1 cellular context compared by ENCODE assay signal in genomic region chr11:111841370-111842053, GRCh38.
TF ChIP-seq lines count a peak whose summit lies in the region.

No MANE protein-coding gene starts in this region.

TF ChIP-seq in HepG2, 621 proteins besides CTCF, POLR2A, EP300 and RAD21 (continues in another document):
- peak; percentile 99 for TF ChIP-seq SMC3 (IDR thresholded peaks at IDR 0.05; ENCODE audit: low read length)
- no peak for TF ChIP-seq ZFX (CRISPR knock-in tag; IDR thresholded peaks at IDR 0.05; ENCODE audit: low read depth)
- no peak for TF ChIP-seq ZNF772 (CRISPR knock-in tag; IDR thresholded peaks at IDR 0.05)
- 0 out of 2 replicates have a peak, but pooled peaks have one; percentile 42 for TF ChIP-seq KAT8 (CRISPR knock-in tag; IDR thresholded peaks at IDR 0.05)
- TF ChIP-seq ZSCAN29 (CRISPR knock-in tag; conservative IDR thresholded peaks at IDR 0.05), result 0 out of 2 replicates have a peak, but pooled peaks have one; percentile 39
- TF ChIP-seq ZNF800 (CRISPR knock-in tag; IDR thresholded peaks at IDR 0.05), result no peak
- no peak for TF ChIP-seq FLYWCH1 (CRISPR knock-in tag; IDR thresholded peaks at IDR 0.05)
- TF ChIP-seq ZSCAN25 (CRISPR knock-in tag; IDR thresholded peaks at IDR 0.05), result peak; percentile 92
- TF ChIP-seq HBP1 (CRISPR knock-in tag; IDR thresholded peaks at IDR 0.05; ENCODE audit: low read depth), result no peak
- TF ChIP-seq MLLT10 (CRISPR knock-in tag; IDR thresholded peaks at IDR 0.05), result no peak
- TF ChIP-seq MTF1 (CRISPR knock-in tag; IDR thresholded peaks at IDR 0.05), result no peak
- TF ChIP-seq KDM2A (CRISPR knock-in tag; IDR thresholded peaks at IDR 0.05; ENCODE audit: borderline replicate concordance, low read depth), result peak; percentile 41; the same call in 1 of the 2 replicates
- no peak for TF ChIP-seq BRD4 (CRISPR knock-in tag; IDR thresholded peaks at IDR 0.05)
- no peak for TF ChIP-seq ZFP36L2 (CRISPR knock-in tag; IDR thresholded peaks at IDR 0.05)
- TF ChIP-seq ZKSCAN1 (IDR thresholded peaks at IDR 0.05; ENCODE audit: low read length), result 0 out of 2 replicates have a peak, but pooled peaks have one; percentile 26
- peak; percentile 57 for TF ChIP-seq TEAD3 (CRISPR knock-in tag; optimal IDR thresholded peaks at IDR 0.05; ENCODE audit: borderline replicate concordance)
- TF ChIP-seq ATF1 (CRISPR knock-in tag; IDR thresholded peaks at IDR 0.05), result no peak
- TF ChIP-seq HNF4G (IDR thresholded peaks at IDR 0.05; ENCODE audit: borderline replicate concordance, low read depth, low read length), result no peak
- TF ChIP-seq HNF4G (CRISPR knock-in tag; IDR thresholded peaks at IDR 0.05; ENCODE audit: borderline replicate concordance, low read depth), result no peak
- TF ChIP-seq ZNF737 (CRISPR knock-in tag; IDR thresholded peaks at IDR 0.05; ENCODE audit: borderline replicate concordance), result no peak
- TF ChIP-seq PLSCR1 (CRISPR knock-in tag; IDR thresholded peaks at IDR 0.05; ENCODE audit: borderline replicate concordance), result no peak
- no peak for TF ChIP-seq HOXD1 (CRISPR knock-in tag; IDR thresholded peaks at IDR 0.05)
- no peak for TF ChIP-seq PAX8 (CRISPR knock-in tag; IDR thresholded peaks at IDR 0.05; ENCODE audit: borderline replicate concordance)
- TF ChIP-seq GMEB2 (CRISPR knock-in tag; IDR thresholded peaks at IDR 0.05; ENCODE audit: low read depth), result no peak
- TF ChIP-seq ATF3 (CRISPR knock-in tag; IDR thresholded peaks at IDR 0.05), result no peak
- 0 out of 2 replicates have a peak, but pooled peaks have one; percentile 13 for TF ChIP-seq BCL6 (CRISPR knock-in tag; IDR thresholded peaks at IDR 0.05)
- no peak for TF ChIP-seq SOX13 (IDR thresholded peaks at IDR 0.05)
- peak in 1 of 2 experiments; percentile 29; a peak in 1 of 4 replicates for TF ChIP-seq SOX13 (CRISPR knock-in tag; conservative IDR thresholded peaks at IDR 0.05 in 1 of 2, IDR thresholded peaks at IDR 0.05 in 1 of 2)
- peak; percentile 51 for TF ChIP-seq SAP130 (CRISPR knock-in tag; IDR thresholded peaks at IDR 0.05; ENCODE audit: low read depth)
- TF ChIP-seq PAXIP1 (CRISPR knock-in tag; conservative IDR thresholded peaks at IDR 0.05), result 0 out of 2 replicates have a peak, but pooled peaks have one; percentile 25
- TF ChIP-seq HMGXB3 (CRISPR knock-in tag; IDR thresholded peaks at IDR 0.05; ENCODE audit: borderline replicate concordance), result 0 out of 2 replicates have a peak, but pooled peaks have one; percentile 40
- TF ChIP-seq ZNF543 (CRISPR knock-in tag; IDR thresholded peaks at IDR 0.05), result no peak
- TF ChIP-seq ZNF839 (CRISPR knock-in tag; IDR thresholded peaks at IDR 0.05; ENCODE audit: borderline replicate concordance), result no peak
- TF ChIP-seq THAP11 (CRISPR knock-in tag; IDR thresholded peaks at IDR 0.05), result 0 out of 2 replicates have a peak, but pooled peaks have one; percentile 22
- TF ChIP-seq KMT2A (CRISPR knock-in tag; IDR thresholded peaks at IDR 0.05), result peak; percentile 41; the same call in 1 of the 2 replicates
- TF ChIP-seq REPIN1 (CRISPR knock-in tag; IDR thresholded peaks at IDR 0.05; ENCODE audit: borderline replicate concordance, low read depth), result peak; percentile 41; the same call in 1 of the 2 replicates
- TF ChIP-seq THRA (CRISPR knock-in tag; IDR thresholded peaks at IDR 0.05; ENCODE audit: borderline replicate concordance), result 0 out of 2 replicates have a peak, but pooled peaks have one; percentile 21
- TF ChIP-seq EEA1 (CRISPR knock-in tag; IDR thresholded peaks at IDR 0.05; ENCODE audit: borderline replicate concordance), result no peak
- TF ChIP-seq ZBTB7A (CRISPR knock-in tag; IDR thresholded peaks at IDR 0.05), result no peak
- 0 out of 2 replicates have a peak, but pooled peaks have one; percentile 31 for TF ChIP-seq ZMYM4 (CRISPR knock-in tag; IDR thresholded peaks at IDR 0.05)
- TF ChIP-seq SATB2 (CRISPR knock-in tag; IDR thresholded peaks at IDR 0.05), result no peak
- no peak for TF ChIP-seq REST (IDR thresholded peaks at IDR 0.05; ENCODE audit: borderline replicate concordance in 1 of 2, low read depth in 1 of 2, low read length in 2 of 2)
- peak in 1 of 2 experiments; percentile 59; a peak in 1 of 4 replicates for TF ChIP-seq KLF16 (CRISPR knock-in tag; IDR thresholded peaks at IDR 0.05)
- no peak for TF ChIP-seq ZNF83 (CRISPR knock-in tag; IDR thresholded peaks at IDR 0.05; ENCODE audit: borderline replicate concordance)
